Comparison of ENCODE assay signal across 1 cellular context in the genomic region with DNA sequence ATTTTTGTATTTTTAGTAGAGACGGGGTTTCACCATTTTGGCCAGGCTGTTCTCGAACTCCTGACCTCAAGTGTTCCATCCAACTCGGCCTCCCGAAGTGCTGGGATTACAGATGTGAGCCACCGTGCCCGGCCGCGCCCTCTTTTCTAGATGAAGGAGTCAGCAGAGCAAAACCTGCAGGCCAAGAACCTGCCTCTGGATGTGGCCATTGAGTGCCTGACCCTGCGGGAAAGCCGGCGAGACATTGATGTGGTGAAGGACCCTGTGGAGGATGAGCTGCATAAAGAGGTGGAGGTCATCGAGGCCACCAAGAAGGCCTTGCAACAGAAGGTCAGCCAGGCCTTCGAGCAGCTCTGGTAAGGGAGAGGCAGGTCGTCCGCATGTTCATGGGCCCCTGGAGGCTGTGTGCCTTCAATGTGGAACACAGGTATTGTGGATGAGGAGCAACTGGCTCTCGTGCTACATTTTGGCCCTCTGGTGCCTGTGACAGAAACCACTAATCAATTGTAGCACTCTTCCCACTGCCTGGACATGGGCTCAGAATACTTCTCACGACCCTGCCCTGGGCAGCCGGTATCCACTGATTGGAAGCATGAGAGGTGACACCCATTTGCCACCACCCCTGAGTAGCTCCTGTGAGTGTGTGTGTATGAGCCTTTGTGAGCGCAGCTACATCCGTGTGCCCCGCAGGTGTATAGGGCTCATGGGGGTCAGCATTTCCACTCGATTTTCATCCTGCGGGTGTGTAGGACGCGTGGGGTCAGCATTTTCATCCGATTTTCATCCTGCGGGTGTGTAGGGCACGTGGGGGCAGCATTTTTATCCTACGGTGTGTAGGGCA.
TF ChIP-seq lines count a peak whose summit lies in the region.

No MANE protein-coding gene starts in this region.

TF ChIP-seq in K562, 482 proteins besides CTCF, POLR2A, EP300 and RAD21:
- TF ChIP-seq ZNF507 (tag; conservative IDR thresholded peaks at IDR 0.05) (no peak), JUNB (CRISPR knock-in tag; conservative IDR thresholded peaks at IDR 0.05) (no peak), HNRNPLL (IDR thresholded peaks at IDR 0.05; ENCODE audit: low read depth, low read length, poor library complexity, severe bottlenecking) (no peak), ZNF384 (IDR thresholded peaks at IDR 0.05; ENCODE audit: low read depth, low read length) (no peak), KDM4B (IDR thresholded peaks at IDR 0.05; ENCODE audit: borderline replicate concordance in 2 of 2, low read depth in 1 of 2) (no peak), NR3C1 (CRISPR knock-in tag; IDR thresholded peaks at IDR 0.05) (no peak)
